Comparison of ENCODE assay signal across 18 cellular contexts in genomic region chrX:72395252-72395651, GRCh38.
DNase-seq lines count a peak whose midpoint lies in the region; TF ChIP-seq lines count a peak whose summit lies in the region.
"Had no signal": no experiment of that assay in that cellular context is flagged by ENCODE, and none has a peak within 500 bp of the region (broad histone marks: within the 10 kb centered on the region; RNA-seq: fewer than 3 reads in every experiment).

No MANE protein-coding gene starts in this region.

- H3K36me3 ChIP-seq in NT2/D1 (ENCODE audit: insufficient read depth, insufficient read length, low read length) (no peaks in the 10 kb centered on the region), mesodermal cell (ENCODE audit: control insufficient read depth, insufficient read depth, low read length) (no peaks in the 10 kb centered on the region), mesendoderm (ENCODE audit: control insufficient read depth, insufficient read depth, low read length) (no peaks in the 10 kb centered on the region)
- H3K36me3 ChIP-seq: pancreas, Peyer's patch had no signal

- peaks cover 10% of the 10 kb centered on the region for H3K36me3 Mint-ChIP-seq in mesothelial cell of epicardium

- DNase-seq in COLO829 (ENCODE audit: low spot score) (peak; percentile 8), NT2/D1 (ENCODE audit: low read depth, low spot score) (peak; percentile 5), dermis blood vessel endothelial cell (peak; percentile 3), occipital lobe (lab: John Stamatoyannopoulos, UW) (no peak), mesothelial cell of epicardium (ENCODE audit: low spot score in 2 of 2, unreplicated experiment in 2 of 2) (no peak), mesendoderm (no peak)
- no peak for DNase-seq in activated T-cell treated with anti-CD3 and anti-CD28 coated beads, Interleukin-2, amount 50 U/mL, for 48 hours
- DNase-seq: activated CD4-positive, alpha-beta T cell treated with anti-CD3 and anti-CD28 coated beads, Interleukin-2, amount 10 ng/mL, durations not matched to agents 7 days and 5 days; activated naive CD4-positive, alpha-beta T cell; aorta; foreskin keratinocyte; kidney glomerular epithelial cell; NCI-H2107; NCI-H526; pancreas; Peyer's patch; stimulated activated CD8-positive, alpha-beta memory T cell treated with anti-CD3 and anti-CD28 coated beads, Interleukin-4, amount 100 ng/mL, for 48 hours had no signal

- H3K27ac ChIP-seq in mesodermal cell (ENCODE audit: low read depth, low read length, severe bottlenecking) (peak overlapping the region; percentile 43), mesendoderm (ENCODE audit: low read depth, low read length) (no peak overlapping the region)
- H3K27ac ChIP-seq: foreskin keratinocyte, pancreas, Peyer's patch had no signal

- no peak overlapping the region for H3K4me2 ChIP-seq in mesendoderm (ENCODE audit: low read length)

- H3K23ac ChIP-seq in mesendoderm (ENCODE audit: low read length): no peak overlapping the region

- H3K27me3 Mint-ChIP-seq in mesothelial cell of epicardium (ENCODE audit: low read depth): no peaks in the 10 kb centered on the region
- H3K27me3 Mint-ChIP-seq: activated CD4-positive, alpha-beta T cell treated with anti-CD3 and anti-CD28 coated beads, Interleukin-2, amount 10 ng/mL, durations not matched to agents 7 days and 5 days had no signal

- H4K8ac ChIP-seq in mesendoderm (ENCODE audit: low read depth, low read length): no peak overlapping the region

- no peak overlapping the region for H2AK5ac ChIP-seq in mesendoderm (ENCODE audit: low read length)

- H3K9me3 ChIP-seq in NT2/D1 (ENCODE audit: insufficient read depth, low read length) (no peaks in the 10 kb centered on the region), mesodermal cell (ENCODE audit: control insufficient read depth, low read length) (no peaks in the 10 kb centered on the region)
- H3K9me3 ChIP-seq: pancreas, Peyer's patch had no signal

- H3K79me2 ChIP-seq in mesendoderm (ENCODE audit: control insufficient read depth, insufficient read depth, low read length): no peaks in the 10 kb centered on the region

- WGBS in mesodermal cell (ENCODE audit: insufficient coverage in 2 of 2), 2 experiments: 80% methylated on average over 1 of the region's 2 CpGs; no CpG with 5 or more reads in 1 of the 2 experiments
- WGBS in mesendoderm (ENCODE audit: extremely low coverage, insufficient coverage, low lambda C conversion rate): no CpG with 5 or more reads among the region's 2 CpGs

- no peak overlapping the region for H4K5ac ChIP-seq in mesendoderm (ENCODE audit: low read length)

- no peak overlapping the region for H3K4me3 ChIP-seq in NT2/D1 (ENCODE audit: insufficient read length, low read depth)
- no peak overlapping the region for H3K4me3 ChIP-seq in mesodermal cell (ENCODE audit: extremely low read depth, insufficient read depth, low read length, poor library complexity, severe bottlenecking)
- no peak overlapping the region for H3K4me3 ChIP-seq in mesendoderm (ENCODE audit: low read length)
- H3K4me3 ChIP-seq: pancreas, Peyer's patch had no signal

- H3K4me1 Mint-ChIP-seq in mesothelial cell of epicardium: peaks cover 3% of the 10 kb centered on the region
- H3K4me1 Mint-ChIP-seq: activated CD4-positive, alpha-beta T cell treated with anti-CD3 and anti-CD28 coated beads, Interleukin-2, amount 10 ng/mL, durations not matched to agents 7 days and 5 days had no signal

- H2BK5ac ChIP-seq in mesendoderm (ENCODE audit: low read length): no peak overlapping the region

- no peak overlapping the region for H3K4me3 Mint-ChIP-seq in mesothelial cell of epicardium
- H3K4me3 Mint-ChIP-seq: activated CD4-positive, alpha-beta T cell treated with anti-CD3 and anti-CD28 coated beads, Interleukin-2, amount 10 ng/mL, durations not matched to agents 7 days and 5 days had no signal

- H3K9me3 Mint-ChIP-seq in mesothelial cell of epicardium: peaks cover 18% of the 10 kb centered on the region
- H3K9me3 Mint-ChIP-seq: activated CD4-positive, alpha-beta T cell treated with anti-CD3 and anti-CD28 coated beads, Interleukin-2, amount 10 ng/mL, durations not matched to agents 7 days and 5 days had no signal

- H3K9ac ChIP-seq in NT2/D1 (ENCODE audit: insufficient read length, low read depth) (no peak overlapping the region), mesendoderm (ENCODE audit: low read length) (no peak overlapping the region)

- no peaks in the 10 kb centered on the region for H3K27me3 ChIP-seq in NT2/D1 (ENCODE audit: insufficient read depth, insufficient read length)
- no peaks in the 10 kb centered on the region for H3K27me3 ChIP-seq in mesendoderm (ENCODE audit: insufficient read depth, low read length, poor library complexity)
- H3K27me3 ChIP-seq: foreskin keratinocyte, pancreas, Peyer's patch had no signal

- no peak overlapping the region for H2BK120ac ChIP-seq in mesendoderm (ENCODE audit: low read depth, low read length)

- H3K4me1 ChIP-seq in NT2/D1 (ENCODE audit: insufficient read depth, insufficient read length) (no peaks in the 10 kb centered on the region), mesodermal cell (ENCODE audit: control insufficient read depth, insufficient read depth, low read length, poor library complexity, severe bottlenecking) (peaks cover 24% of the 10 kb centered on the region), mesendoderm (ENCODE audit: control insufficient read depth, low read depth, low read length) (no peaks in the 10 kb centered on the region)
- H3K4me1 ChIP-seq: foreskin keratinocyte, pancreas, Peyer's patch had no signal

- no peak for TF ChIP-seq CTCF in mesothelial cell of epicardium (IDR thresholded peaks at IDR 0.05; ENCODE audit: unreplicated experiment)

- H2BK15ac ChIP-seq in mesendoderm (replicated peaks; ENCODE audit: low read depth): no peak overlapping the region

- H3K4ac ChIP-seq in mesendoderm (ENCODE audit: low read depth, low read length): no peak overlapping the region

- no peak overlapping the region for H3K18ac ChIP-seq in mesendoderm (ENCODE audit: low read length)

- no peaks in the 10 kb centered on the region for H3K79me1 ChIP-seq in mesendoderm (ENCODE audit: low read length)

- H3K27ac Mint-ChIP-seq in mesothelial cell of epicardium: no peak overlapping the region
- H3K27ac Mint-ChIP-seq: activated CD4-positive, alpha-beta T cell treated with anti-CD3 and anti-CD28 coated beads, Interleukin-2, amount 10 ng/mL, durations not matched to agents 7 days and 5 days had no signal

- H3K56ac ChIP-seq in mesendoderm (ENCODE audit: low read length): no peak overlapping the region

Comparison
In these comparisons a context has a peak if more than half of its experiments do, and no peak if none do; other contexts are left out.
1. DNase-seq: peak in COLO829 (single experiment), NT2/D1 (single experiment) and dermis blood vessel endothelial cell (single experiment); none in occipital lobe (single experiment), activated T-cell treated with anti-CD3 and anti-CD28 coated beads, Interleukin-2, amount 50 U/mL, for 48 hours (0 of 2), mesothelial cell of epicardium (0 of 2) and mesendoderm (single experiment).